In the genomic region with DNA sequence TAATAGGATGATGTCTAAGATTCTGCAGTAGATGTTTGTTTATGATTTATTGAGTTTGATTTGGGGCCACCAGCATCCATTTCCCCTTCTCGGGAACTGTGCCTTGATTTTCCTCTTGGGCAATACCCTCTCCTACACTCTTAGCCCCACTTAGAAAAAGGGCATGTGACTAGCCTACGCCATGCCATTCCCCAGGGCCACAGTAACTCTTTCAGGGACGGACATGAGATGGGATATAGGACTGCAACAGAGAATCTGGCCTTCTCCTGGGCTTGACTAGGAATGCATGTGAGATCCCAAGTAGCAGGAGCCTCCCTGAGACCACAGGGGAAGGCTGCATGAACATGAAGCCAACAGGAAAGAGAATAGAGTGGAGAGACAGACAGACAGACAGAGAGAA, we compare ENCODE assay signal across 25 cellular contexts. TPM values are rescaled to one million over a fixed set of nuclear protein-coding genes. Genes with fewer than 3 reads are reported as not detected.
A peak's percentile ranks its signal among the peaks of the same experiment; 100 is the strongest.
DNase-seq lines count a peak whose midpoint lies in the region; ATAC-seq, FAIRE-seq and TF ChIP-seq lines count a peak whose summit lies in the region.
"Had no signal": no experiment of that assay in that cellular context is flagged by ENCODE, and none has a peak within 500 bp of the region (broad histone marks: within the 10 kb centered on the region; RNA-seq: fewer than 3 reads in every experiment).

No MANE protein-coding gene starts in this region.

- H3K4me1 Mint-ChIP-seq in chondrocyte (ENCODE audit: low read depth) = peaks cover 60% of the 10 kb centered on the region
- peaks cover 16% of the 10 kb centered on the region for H3K4me1 Mint-ChIP-seq in mesothelial cell of epicardium
- no peaks in the 10 kb centered on the region for H3K4me1 Mint-ChIP-seq in CD8-positive, alpha-beta memory T cell
- H3K4me1 Mint-ChIP-seq: natural killer cell had no signal

- CTCF ChIA-PET in GM10248 (lab: Yijun Ruan, JAX) = interaction anchor here (0.9 to 9.7 kb wide), 9 partner anchors 9 to 59 kb away, joined by 3 to 147 read pairs (median 6); no protein-coding TSS in a partner anchor
- CTCF ChIA-PET in CD8-positive, alpha-beta memory T cell (lab: Charles Lee) = no interaction called here

- DNase-seq in GM12892 (ENCODE audit: insufficient read length) (no peak), chondrocyte (ENCODE audit: low spot score) (no peak), mesothelial cell of epicardium (ENCODE audit: low spot score in 2 of 2, unreplicated experiment in 2 of 2) (no peak), GM10248 (ENCODE audit: extremely low spot score) (no peak), DMS53 (lab: John Stamatoyannopoulos, UW) (no peak)
- no peak for DNase-seq in CD8-positive, alpha-beta memory T cell
- DNase-seq: activated CD4-positive, alpha-beta T cell treated with anti-CD3 and anti-CD28 coated beads for 4 hours; activated naive CD8-positive, alpha-beta T cell treated with anti-CD3 and anti-CD28 coated beads for 36 hours; DMS79; hypothalamus; natural killer cell; NCI-H187; NCI-H2227 treated with DMSO at 0.1 percent for 48 hours; NCI-H748 treated with DMSO at 0.1 percent for 48 hours; OCI-M1; SHP77 treated with DMSO at 0.1 percent for 48 hours had no signal

- peak overlapping the region; percentile 35 for H3K4me3 Mint-ChIP-seq in chondrocyte (ENCODE audit: unreplicated experiment)
- H3K4me3 Mint-ChIP-seq in mesothelial cell of epicardium = no peak overlapping the region
- H3K4me3 Mint-ChIP-seq in CD8-positive, alpha-beta memory T cell = no peak overlapping the region
- H3K4me3 Mint-ChIP-seq: activated naive CD8-positive, alpha-beta T cell treated with anti-CD3 and anti-CD28 coated beads for 36 hours; activated T-helper 1 cell treated with anti-CD3 and anti-CD28 coated beads, Interleukin-12 subunit alpha, Interleukin-12 subunit beta, Interleukin-2, Interleukin-4 antibody, amounts not matched to agents 30 ng/mL and 10 ng/mL and 1 ng/mL, durations not matched to agents 14 hours and 24 hours and 36 hours; natural killer cell had no signal

- H3K27ac ChIP-seq in subcutaneous abdominal adipose tissue (ENCODE audit: low read depth, low read length) = peak overlapping the region; percentile 88
- no peak overlapping the region for H3K27ac ChIP-seq in CD8-positive, alpha-beta memory T cell (ENCODE audit: low read depth, low read length)
- H3K27ac ChIP-seq: breast epithelium, KMS-11, prostate gland, suprapubic skin had no signal

- no peak for TF ChIP-seq POLR2A in GM12892 (IDR thresholded peaks at IDR 0.05; ENCODE audit: low read depth, low read length)

- POLR2A ChIA-PET in GM10248 (lab: Yijun Ruan, JAX) = no interaction called here
- POLR2A ChIA-PET in CD8-positive, alpha-beta memory T cell (lab: Charles Lee) = no interaction called here

- H3K27me3 Mint-ChIP-seq in chondrocyte (ENCODE audit: low read depth) = no peaks in the 10 kb centered on the region
- no peaks in the 10 kb centered on the region for H3K27me3 Mint-ChIP-seq in mesothelial cell of epicardium (ENCODE audit: low read depth)
- H3K27me3 Mint-ChIP-seq in CD8-positive, alpha-beta memory T cell = peaks cover 8 to 9% of the 10 kb centered on the region in 2 donors

- peak overlapping the region in 3 of 5 donors; percentile 42 to 59 (median 45) for H3K9ac ChIP-seq in subcutaneous abdominal adipose tissue (ENCODE audit: low read length in 5 of 5)
- H3K9ac ChIP-seq: KMS-11 had no signal

- H3K36me3 Mint-ChIP-seq in chondrocyte (ENCODE audit: low read depth) (no peaks in the 10 kb centered on the region), mesothelial cell of epicardium (no peaks in the 10 kb centered on the region)
- peaks cover 0 to 20% (median 2%) of the 10 kb centered on the region in 3 donors for H3K36me3 Mint-ChIP-seq in CD8-positive, alpha-beta memory T cell
- H3K36me3 Mint-ChIP-seq: natural killer cell had no signal

- FAIRE-seq in GM12892 (lab: Jason Lieb, UNC) = peak; percentile 73
- FAIRE-seq: H54, keratinocyte had no signal

- H3K36me3 ChIP-seq in subcutaneous abdominal adipose tissue (ENCODE audit: control insufficient read depth in 5 of 5, insufficient read depth in 5 of 5, low read length in 5 of 5) = no peaks in the 10 kb centered on the region
- no peaks in the 10 kb centered on the region for H3K36me3 ChIP-seq in CD8-positive, alpha-beta memory T cell (ENCODE audit: insufficient read depth, low read length)
- H3K36me3 ChIP-seq: breast epithelium, prostate gland, suprapubic skin had no signal

- peak overlapping the region; percentile 100 for H3K27ac Mint-ChIP-seq in chondrocyte (ENCODE audit: unreplicated experiment)
- peak overlapping the region; percentile 14 for H3K27ac Mint-ChIP-seq in mesothelial cell of epicardium
- H3K27ac Mint-ChIP-seq in CD8-positive, alpha-beta memory T cell = peak overlapping the region in 2 of 8 donors; percentile 0 to 2
- H3K27ac Mint-ChIP-seq: activated naive CD8-positive, alpha-beta T cell treated with anti-CD3 and anti-CD28 coated beads for 36 hours; activated T-helper 1 cell treated with anti-CD3 and anti-CD28 coated beads, Interleukin-12 subunit alpha, Interleukin-12 subunit beta, Interleukin-2, Interleukin-4 antibody, amounts not matched to agents 30 ng/mL and 10 ng/mL and 1 ng/mL, durations not matched to agents 14 hours and 24 hours and 36 hours; natural killer cell had no signal

- H3K9me3 Mint-ChIP-seq in chondrocyte (ENCODE audit: low read depth) (no peaks in the 10 kb centered on the region), mesothelial cell of epicardium (peaks cover 10% of the 10 kb centered on the region)
- peaks cover under 1 to 14% (median 4%) of the 10 kb centered on the region in 5 donors for H3K9me3 Mint-ChIP-seq in CD8-positive, alpha-beta memory T cell
- H3K9me3 Mint-ChIP-seq: activated T-helper 1 cell treated with anti-CD3 and anti-CD28 coated beads, Interleukin-12 subunit alpha, Interleukin-12 subunit beta, Interleukin-2, Interleukin-4 antibody, amounts not matched to agents 30 ng/mL and 10 ng/mL and 1 ng/mL, durations not matched to agents 14 hours and 24 hours and 36 hours; natural killer cell had no signal

- peak overlapping the region in 2 of 5 donors; percentile 39 to 51 for H3K4me3 ChIP-seq in subcutaneous abdominal adipose tissue (ENCODE audit: low read depth in 1 of 5, low read length in 5 of 5)
- H3K4me3 ChIP-seq in CD8-positive, alpha-beta memory T cell (ENCODE audit: low read length) = no peak overlapping the region
- H3K4me3 ChIP-seq: breast epithelium, prostate gland, suprapubic skin had no signal

- no peaks in the 10 kb centered on the region for H3K9me3 ChIP-seq in subcutaneous abdominal adipose tissue (ENCODE audit: control insufficient read depth in 5 of 5, low read length in 5 of 5)
- no peaks in the 10 kb centered on the region for H3K9me3 ChIP-seq in CD8-positive, alpha-beta memory T cell (ENCODE audit: low read length)
- H3K9me3 ChIP-seq: breast epithelium, prostate gland, suprapubic skin had no signal

- no peak for TF ChIP-seq CTCF in chondrocyte (IDR thresholded peaks at IDR 0.05)
- no peak for TF ChIP-seq CTCF in mesothelial cell of epicardium (IDR thresholded peaks at IDR 0.05; ENCODE audit: unreplicated experiment)
- TF ChIP-seq CTCF in GM10248 (IDR thresholded peaks at IDR 0.05; ENCODE audit: control extremely low read depth, extremely low read depth, low read depth, missing control alignments) = no peak

- H3K27me3 ChIP-seq in subcutaneous abdominal adipose tissue (ENCODE audit: control insufficient read depth in 5 of 5, insufficient read depth in 4 of 5, low read length in 5 of 5) = no peaks in the 10 kb centered on the region
- H3K27me3 ChIP-seq in CD8-positive, alpha-beta memory T cell (ENCODE audit: insufficient read depth, low read length, poor library complexity, severe bottlenecking) = no peaks in the 10 kb centered on the region
- H3K27me3 ChIP-seq: breast epithelium, suprapubic skin had no signal

- ATAC-seq in GM21360 (IDR thresholded peaks at IDR 0.05; ENCODE audit: unreplicated experiment) = no peak
- ATAC-seq: natural killer cell had no signal

- peaks cover 4 to 54% (median 43%) of the 10 kb centered on the region in 5 donors for H3K4me1 ChIP-seq in subcutaneous abdominal adipose tissue (ENCODE audit: control insufficient read depth in 5 of 5, insufficient read depth in 5 of 5, low read length in 5 of 5)
- no peaks in the 10 kb centered on the region for H3K4me1 ChIP-seq in CD8-positive, alpha-beta memory T cell (ENCODE audit: insufficient read depth, low read length)
- H3K4me1 ChIP-seq: breast epithelium, prostate gland had no signal

RNA-seq across cellular contexts. Expression of a gene that starts 30.7 kb away (rescaled TPM):
- 24.0 TPM for polyA plus RNA-seq in GM12892 (2012; ENCODE audit: missing spikeins)
- total RNA-seq in chondrocyte (19,093 to 24,474 TPM (median 24,306 TPM) in 3 replicates), mesothelial cell of epicardium (2,843 to 2,896 TPM (median 2,890 TPM) in 3 replicates)
- under 1 TPM; 0.22 to 0.31 TPM for total RNA-seq in CD8-positive, alpha-beta memory T cell
- polyA plus RNA-seq in CD8-positive, alpha-beta memory T cell = not detected
- total RNA-seq: activated T-helper 1 cell treated with anti-CD3 and anti-CD28 coated beads, Interleukin-12 subunit alpha, Interleukin-12 subunit beta, Interleukin-2, Interleukin-4 antibody, amounts not matched to agents 30 ng/mL and 10 ng/mL and 1 ng/mL, durations not matched to agents 14 hours and 24 hours and 36 hours had no signal

RNA-seq across cellular contexts. Expression of a gene that starts 41.0 kb away (rescaled TPM):
- polyA plus RNA-seq in GM12892 (2012; ENCODE audit: missing spikeins) = 130 TPM
- total RNA-seq in chondrocyte = 104 to 129 TPM (median 128 TPM) in 3 replicates
- total RNA-seq in mesothelial cell of epicardium = 92.6 to 101 TPM (median 97.1 TPM) in 3 replicates
- total RNA-seq in CD8-positive, alpha-beta memory T cell = 100 to 1,000 TPM in 1 of 2 experiments, 10 to 100 TPM in 1; 91.0 to 103 TPM
- polyA plus RNA-seq in CD8-positive, alpha-beta memory T cell = 67.7 TPM

RNA-seq across cellular contexts. Expression of a gene that starts 54.4 kb away (rescaled TPM):
- polyA plus RNA-seq in GM12892 (2012; ENCODE audit: missing spikeins) = 110 TPM
- total RNA-seq in chondrocyte = 174 to 202 TPM (median 181 TPM) in 3 replicates
- total RNA-seq in mesothelial cell of epicardium = 211 to 224 TPM (median 223 TPM) in 3 replicates
- 100 to 1,000 TPM; 371 to 377 TPM for total RNA-seq in CD8-positive, alpha-beta memory T cell
- polyA plus RNA-seq in CD8-positive, alpha-beta memory T cell = 142 TPM

Comparison
In these comparisons a context has a peak if more than half of its experiments do, and no peak if none do; other contexts are left out.
1. RNA of a gene that starts 30.7 kb away (total RNA-seq): 19,093 to 24,474 TPM in chondrocyte and 2,843 to 2,896 TPM in mesothelial cell of epicardium; 0.22 to 0.31 TPM in CD8-positive, alpha-beta memory T cell; every median in the first group is over 1,000 times any median in the second.